In genomic region chr1:205678286-205679111, GRCh38 we compare ENCODE assay signal across 9 cellular contexts. TPM values are rescaled to one million over a fixed set of nuclear protein-coding genes. Genes with fewer than 3 reads are reported as not detected.
A peak's percentile ranks its signal among the peaks of the same experiment; 100 is the strongest.
DNase-seq lines count a peak whose midpoint lies in the region; ATAC-seq and TF ChIP-seq lines count a peak whose summit lies in the region.
"Had no signal": no experiment of that assay in that cellular context is flagged by ENCODE, and none has a peak within 500 bp of the region (broad histone marks: within the 10 kb centered on the region; RNA-seq: fewer than 3 reads in every experiment).

No MANE protein-coding gene starts in this region.

- H3K9ac ChIP-seq in iPS-15b (ENCODE audit: low read depth, low read length) = no peak overlapping the region
- H3K9ac ChIP-seq: KMS-11 had no signal

- ATAC-seq in gastrocnemius medialis = no peak

- in situ Hi-C loops in KBM-7 (cut with MboI; ENCODE audit: low pct_unique_long_range_greater_than_20kb, low sequenced_read_pairs) (no loop called here), gastrocnemius medialis (cut with MboI; ENCODE audit: low sequenced_read_pairs in 4 of 4) (no loop called here)

- peak overlapping the region; percentile 1 to 87 (median 39) for H3K27ac ChIP-seq in adrenal gland
- H3K27ac ChIP-seq in gastrocnemius medialis = peak overlapping the region; percentile 37 to 62 (median 56)
- H3K27ac ChIP-seq: KMS-11 had no signal

- H3K9me3 ChIP-seq in adrenal gland (replicated peaks in 1 of 3) (no peaks in the 10 kb centered on the region), iPS-15b (ENCODE audit: control insufficient read depth, insufficient read depth, low read length) (no peaks in the 10 kb centered on the region), gastrocnemius medialis (no peaks in the 10 kb centered on the region)

- intact Hi-C loops in adrenal gland (cut with DNase I) = no loop called here
- intact Hi-C loops in gastrocnemius medialis (cut with DNase I; ENCODE audit: low total_unique reads) = no loop called here

- WGBS in adrenal gland, 4 donors = 32 to 58% (median 46%) methylated on average over 10 of the region's 10 CpGs

- H3K27me3 ChIP-seq in adrenal gland = no peaks in the 10 kb centered on the region
- H3K27me3 ChIP-seq in iPS-15b (ENCODE audit: control insufficient read depth, insufficient read depth, low read length) = peaks cover 11% of the 10 kb centered on the region
- H3K27me3 ChIP-seq in gastrocnemius medialis = peaks cover 0 to 6% (median 0%) of the 10 kb centered on the region in 3 donors

- DNase-seq in KBM-7 = peak; percentile 40
- peak in 6 of 7 donors; percentile 59 to 73 (median 61) for DNase-seq in adrenal gland
- DNase-seq in gastrocnemius medialis = no peak
- no peak for DNase-seq in NCI-H2196 treated with DMSO at 0.1 percent for 48 hours (lab: John Stamatoyannopoulos, UW; ENCODE audit: unreplicated experiment)
- no peak for DNase-seq in COR-L47 (lab: John Stamatoyannopoulos, UW)
- no peak for DNase-seq in LoVo (ENCODE audit: low spot score)
- no peak for DNase-seq in middle frontal gyrus (ENCODE audit: extremely low spot score, low spot score)

- no peak for TF ChIP-seq CTCF in adrenal gland (IDR thresholded peaks at IDR 0.05)
- no peak for TF ChIP-seq CTCF in gastrocnemius medialis (IDR thresholded peaks at IDR 0.05 in 4 of 5, conservative IDR thresholded peaks at IDR 0.05 in 1 of 5)

- TF ChIP-seq POLR2A in adrenal gland (IDR thresholded peaks at IDR 0.05) (no peak), gastrocnemius medialis (IDR thresholded peaks at IDR 0.05) (no peak)

- H3K36me3 ChIP-seq in adrenal gland (replicated peaks in 1 of 2) = no peaks in the 10 kb centered on the region
- no peaks in the 10 kb centered on the region for H3K36me3 ChIP-seq in iPS-15b (ENCODE audit: control insufficient read depth, insufficient read depth, low read length)
- no peaks in the 10 kb centered on the region for H3K36me3 ChIP-seq in gastrocnemius medialis

- peak overlapping the region in 1 of 4 donors; percentile 95 for H3K4me3 ChIP-seq in adrenal gland
- H3K4me3 ChIP-seq in iPS-15b (ENCODE audit: low read depth, low read length) = peak overlapping the region; percentile 85
- peak overlapping the region in 1 of 4 donors; percentile 58 for H3K4me3 ChIP-seq in gastrocnemius medialis

- H3K4me1 ChIP-seq in adrenal gland (replicated peaks in 1 of 2) = peaks cover 16 to 17% of the 10 kb centered on the region in 2 donors
- H3K4me1 ChIP-seq in iPS-15b (ENCODE audit: control insufficient read depth, insufficient read depth, low read length) = peaks cover 21% of the 10 kb centered on the region
- H3K4me1 ChIP-seq in gastrocnemius medialis = peaks cover 5 to 24% of the 10 kb centered on the region in 2 donors

RNA-seq across cellular contexts. Expression of gene SLC45A3, which starts 1.8 kb away (rescaled TPM):
- 10 to 100 TPM in 4 of 8 donors, 1 to 10 TPM in 4; 5.9 to 27.9 (median 10.1) TPM for total RNA-seq in adrenal gland
- polyA plus RNA-seq in adrenal gland = 1 to 10 TPM; 4.7 to 9.7 (median 8.4) TPM
- total RNA-seq in gastrocnemius medialis = 1 to 10 TPM in 2 of 4 donors, under 1 TPM in 1, not detected in 1; 0.76 to 1.2 (median 1.0) TPM

RNA-seq across cellular contexts. Expression of gene ELK4, which starts 46.7 kb away (rescaled TPM):
- total RNA-seq in adrenal gland (10 to 100 TPM; 12.2 to 40.2 (median 25.5) TPM), gastrocnemius medialis (10 to 100 TPM; 17.3 to 24.2 (median 20.1) TPM)
- polyA plus RNA-seq in adrenal gland = 1 to 10 TPM; 3.6 to 9.9 (median 4.5) TPM

Comparison
In these comparisons a context has a peak if more than half of its experiments do, and no peak if none do; other contexts are left out.
1. DNase-seq: peak in KBM-7 (single experiment) and adrenal gland (6 of 7); none in gastrocnemius medialis (0 of 2), NCI-H2196 treated with DMSO at 0.1 percent for 48 hours (single experiment), COR-L47 (single experiment), LoVo (single experiment) and middle frontal gyrus (single experiment).